ENCODE assay signal across 17 cellular contexts in genomic region chr7:66669088-66669487, GRCh38. TPM values are rescaled to one million over a fixed set of nuclear protein-coding genes. Genes with fewer than 3 reads are reported as not detected.
DNase-seq lines count a peak whose midpoint lies in the region; ATAC-seq and TF ChIP-seq lines count a peak whose summit lies in the region.
"Had no signal": no experiment of that assay in that cellular context is flagged by ENCODE, and none has a peak within 500 bp of the region (broad histone marks: within the 10 kb centered on the region; RNA-seq: fewer than 3 reads in every experiment).

No MANE protein-coding gene starts in this region.

- H3K36me3 Mint-ChIP-seq in CD8-positive, alpha-beta T cell = peaks cover 13% of the 10 kb centered on the region

- intact Hi-C loops in CD8-positive, alpha-beta T cell (cut with DNase I, micrococcal nuclease) = no loop called here
- intact Hi-C loops in left ventricle myocardium inferior (cut with micrococcal nuclease) (loop anchor here (5.0 kb wide), 1 partner anchor 117 kb away; no protein-coding TSS in a partner anchor), PC-9 (cut with micrococcal nuclease; ENCODE audit: unreplicated experiment) (no loop called here)

- CTCF ChIA-PET in CD8-positive, alpha-beta T cell (lab: Charles Lee) = no interaction called here
- CTCF ChIA-PET in PC-9 (lab: Charles Lee) = interaction anchor here (0.6 kb wide), 1 partner anchor 391 kb away, joined by 5 read pairs; no protein-coding TSS in a partner anchor

- H3K36me3 ChIP-seq in CD8-positive, alpha-beta T cell (ENCODE audit: insufficient read depth, low read length) = no peaks in the 10 kb centered on the region
- H3K36me3 ChIP-seq in left ventricle myocardium inferior = no peaks in the 10 kb centered on the region
- H3K36me3 ChIP-seq in PC-9 (ENCODE audit: low read depth) = no peaks in the 10 kb centered on the region
- H3K36me3 ChIP-seq: upper lobe of right lung had no signal

- H3F3A ChIP-seq in PC-9 (ENCODE audit: insufficient read depth, low read depth) = peaks cover 6% of the 10 kb centered on the region; the same call in 1 of the 2 replicates

- H2AFZ ChIP-seq in PC-9 = no peak overlapping the region

- peaks cover 4% of the 10 kb centered on the region; the same call in 1 of the 2 replicates for H3K79me2 ChIP-seq in PC-9 (ENCODE audit: low read depth)

- H3K4me3 Mint-ChIP-seq in CD8-positive, alpha-beta T cell = no peak overlapping the region
- H3K4me3 Mint-ChIP-seq: activated CD8-positive, alpha-beta T cell treated with anti-CD3 and anti-CD28 coated beads, Interleukin-2, amount 10 ng/mL, durations not matched to agents 7 days and 5 days; naive thymus-derived CD8-positive, alpha-beta T cell; T-cell had no signal

- no peaks in the 10 kb centered on the region for H3K9me2 ChIP-seq in PC-9 (ENCODE audit: insufficient read depth)

- H3K9me3 Mint-ChIP-seq in CD8-positive, alpha-beta T cell = no peaks in the 10 kb centered on the region
- H3K9me3 Mint-ChIP-seq: CD8-positive, alpha-beta memory T cell; naive thymus-derived CD8-positive, alpha-beta T cell; T-cell had no signal

- H3K4me3 ChIP-seq in CD8-positive, alpha-beta T cell (ENCODE audit: low read depth, low read length) = no peak overlapping the region
- no peak overlapping the region for H3K4me3 ChIP-seq in left ventricle myocardium inferior
- no peak overlapping the region for H3K4me3 ChIP-seq in PC-9
- H3K4me3 ChIP-seq: upper lobe of right lung had no signal

- no peak overlapping the region for H3K4me2 ChIP-seq in PC-9

- peaks cover under 1% of the 10 kb centered on the region for H3K4me1 Mint-ChIP-seq in CD8-positive, alpha-beta T cell (ENCODE audit: low read depth)

- no peak for DNase-seq in CD8-positive, alpha-beta T cell
- DNase-seq in amygdala (lab: John Stamatoyannopoulos, UW) (peak in 52 of 56 donors; percentile 23 to 88 (median 61)), left ventricle myocardium inferior (peak; percentile 42), occipital lobe (lab: John Stamatoyannopoulos, UW) (peak; percentile 28), NCI-H146 (lab: John Stamatoyannopoulos, UW) (no peak), activated gamma-delta T cell treated with Interleukin-2 at 50 U/mL for 16 hours (no peak), PC-9 (no peak)
- DNase-seq: activated CD8-positive, alpha-beta T cell treated with anti-CD3 and anti-CD28 coated beads, Interleukin-2, amount 10 ng/mL, durations not matched to agents 7 days and 5 days; amniotic stem cell; CD8-positive, alpha-beta memory T cell; naive thymus-derived CD8-positive, alpha-beta T cell; NCI-H1436; NCI-H345; stimulated activated naive CD8-positive, alpha-beta T cell treated with anti-CD3 and anti-CD28 coated beads, Interleukin-15, Interleukin-2, amounts not matched to agents 100 U/mL and 50 U/mL, for 24 hours; T-cell; upper lobe of right lung had no signal

- no TSS peak for BruUV-seq in PC-9 (replicated peaks; lab: Mats Ljungman, UMichigan)

- no peaks in the 10 kb centered on the region for H4K20me1 ChIP-seq in PC-9 (ENCODE audit: insufficient read depth)

- POLR2A ChIA-PET in CD8-positive, alpha-beta T cell (lab: Charles Lee) = no interaction called here
- POLR2A ChIA-PET in PC-9 (lab: Charles Lee; ENCODE audit: unreplicated experiment) = no interaction called here

- no peaks in the 10 kb centered on the region for H3K9me3 ChIP-seq in CD8-positive, alpha-beta T cell (ENCODE audit: low read length)
- H3K9me3 ChIP-seq in left ventricle myocardium inferior (replicated peaks) (no peaks in the 10 kb centered on the region), PC-9 (ENCODE audit: insufficient read depth, low read depth) (no peaks in the 10 kb centered on the region)
- H3K9me3 ChIP-seq: upper lobe of right lung had no signal

- no peaks in the 10 kb centered on the region for H3K27me3 Mint-ChIP-seq in CD8-positive, alpha-beta T cell (ENCODE audit: low read depth)
- H3K27me3 Mint-ChIP-seq: CD8-positive, alpha-beta memory T cell; naive thymus-derived CD8-positive, alpha-beta T cell; T-cell had no signal

- H3K27ac ChIP-seq in CD8-positive, alpha-beta T cell (ENCODE audit: low read depth, low read length) = no peak overlapping the region
- H3K27ac ChIP-seq in left ventricle myocardium inferior (replicated peaks) (peak overlapping the region; percentile 52), PC-9 (no peak overlapping the region)
- H3K27ac ChIP-seq: upper lobe of right lung had no signal

- TF ChIP-seq CTCF in CD8-positive, alpha-beta T cell (IDR thresholded peaks at IDR 0.05) = no peak
- TF ChIP-seq CTCF in left ventricle myocardium inferior (IDR thresholded peaks at IDR 0.05; ENCODE audit: borderline replicate concordance) = no peak
- no peak for TF ChIP-seq CTCF in PC-9 (conservative IDR thresholded peaks at IDR 0.05)

- no peaks in the 10 kb centered on the region for H3K4me1 ChIP-seq in CD8-positive, alpha-beta T cell (ENCODE audit: insufficient read depth, low read length)
- no peaks in the 10 kb centered on the region for H3K4me1 ChIP-seq in left ventricle myocardium inferior
- peaks cover 3% of the 10 kb centered on the region for H3K4me1 ChIP-seq in PC-9 (replicated peaks; ENCODE audit: insufficient read depth)
- H3K4me1 ChIP-seq: upper lobe of right lung had no signal

- ATAC-seq in CD8-positive, alpha-beta T cell = no peak
- no peak for ATAC-seq in HG02642 (IDR thresholded peaks at IDR 0.05; ENCODE audit: poor library complexity, unreplicated experiment)
- ATAC-seq: activated CD8-positive, alpha-beta T cell treated with anti-CD3 and anti-CD28 coated beads, Interleukin-2, amount 10 ng/mL, durations not matched to agents 7 days and 5 days; naive thymus-derived CD8-positive, alpha-beta T cell; stimulated activated naive CD8-positive, alpha-beta T cell treated with anti-CD3 and anti-CD28 coated beads, Interleukin-15, Interleukin-2, amounts not matched to agents 100 U/mL and 50 U/mL, for 24 hours; T-cell; upper lobe of right lung had no signal

- H3K27me3 ChIP-seq in CD8-positive, alpha-beta T cell (ENCODE audit: insufficient read depth, low read length) = no peaks in the 10 kb centered on the region
- H3K27me3 ChIP-seq in left ventricle myocardium inferior (ENCODE audit: low read depth) = no peaks in the 10 kb centered on the region
- H3K27me3 ChIP-seq in PC-9 (ENCODE audit: insufficient read depth, low read depth) = no peaks in the 10 kb centered on the region
- H3K27me3 ChIP-seq: upper lobe of right lung had no signal

- H3K27ac Mint-ChIP-seq in CD8-positive, alpha-beta T cell = peak overlapping the region; percentile 62
- H3K27ac Mint-ChIP-seq: activated CD8-positive, alpha-beta T cell treated with anti-CD3 and anti-CD28 coated beads, Interleukin-2, amount 10 ng/mL, durations not matched to agents 7 days and 5 days; T-cell had no signal

RNA-seq across cellular contexts. Expression of gene KCTD7, which starts 40.4 kb away (rescaled TPM):
- 10 to 100 TPM; 12.9 to 13.2 TPM for total RNA-seq in CD8-positive, alpha-beta T cell
- total RNA-seq in left ventricle myocardium inferior = 10.8 TPM
- 31.8 TPM for total RNA-seq in occipital lobe
- 7.1 and 9.8 TPM in 2 replicates for total RNA-seq in PC-9 (2021)

Comparison
In these comparisons a context has a peak if more than half of its experiments do, and no peak if none do; other contexts are left out.
1. DNase-seq: peak in amygdala (52 of 56), left ventricle myocardium inferior (single experiment) and occipital lobe (single experiment); none in CD8-positive, alpha-beta T cell (0 of 7), NCI-H146 (single experiment), activated gamma-delta T cell treated with Interleukin-2 at 50 U/mL for 16 hours (single experiment) and PC-9 (0 of 2).